ENCODE assay signal across 8 cellular contexts in the genomic region with DNA sequence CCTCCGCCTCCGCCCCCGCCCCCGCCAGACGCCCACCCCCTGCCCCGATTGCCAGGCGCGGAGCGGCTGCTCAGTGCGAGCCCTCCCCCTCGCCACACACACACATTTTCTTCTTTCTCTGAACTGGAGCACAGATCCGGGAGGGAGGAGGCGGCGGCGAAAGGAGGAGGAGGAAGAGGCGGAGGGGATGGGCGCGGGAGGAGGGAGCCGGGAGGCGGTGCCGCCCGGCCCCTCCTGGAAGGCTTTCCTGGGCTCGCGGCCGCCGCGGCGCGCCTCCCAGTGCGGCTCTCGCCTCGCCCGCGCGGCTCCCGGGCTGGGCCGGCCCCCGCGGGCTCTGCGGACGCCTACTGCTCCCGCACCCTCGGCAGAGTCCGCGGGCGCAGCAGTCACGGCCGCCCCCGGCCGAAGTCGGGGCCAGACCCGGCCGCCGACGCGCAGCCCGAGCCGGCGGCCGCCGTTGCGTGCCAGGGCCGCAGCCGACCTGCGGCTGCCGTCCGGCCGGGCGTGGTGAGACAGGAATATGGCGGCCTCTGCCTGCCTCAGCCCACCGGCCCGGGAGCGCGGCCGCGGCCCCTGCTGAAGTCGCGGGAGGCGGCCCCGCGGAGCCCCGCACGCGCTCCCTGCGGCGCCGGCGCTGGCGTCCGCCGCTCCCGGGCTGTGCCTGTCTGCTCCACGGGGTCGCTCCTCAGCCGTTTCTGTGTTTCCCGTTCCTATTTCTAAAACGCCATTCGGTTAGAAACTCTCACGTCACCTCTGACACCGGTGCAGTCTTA. TPM values are rescaled to one million over a fixed set of nuclear protein-coding genes. Genes with fewer than 3 reads are reported as not detected.
DNase-seq lines count a peak whose midpoint lies in the region; FAIRE-seq and TF ChIP-seq lines count a peak whose summit lies in the region.

No MANE protein-coding gene starts in this region.

- peak overlapping the region; percentile 94 for H3K27ac Mint-ChIP-seq in activated T-helper 1 cell treated with anti-CD3 and anti-CD28 coated beads, Interleukin-12 subunit alpha, Interleukin-12 subunit beta, Interleukin-2, Interleukin-4 antibody, amounts not matched to agents 30 ng/mL and 10 ng/mL and 1 ng/mL, durations not matched to agents 14 hours and 24 hours and 36 hours

- TF ChIP-seq POLR2A in Peyer's patch (IDR thresholded peaks at IDR 0.05) (peak; percentile 80 to 96), esophagus muscularis mucosa (IDR thresholded peaks at IDR 0.05; ENCODE audit: low read depth) (no peak)

- peaks cover 0 to 23% (median 0%) of the 10 kb centered on the region in 4 donors for H3K4me1 ChIP-seq in Peyer's patch
- peaks cover 11 to 54% (median 48%) of the 10 kb centered on the region in 4 donors for H3K4me1 ChIP-seq in esophagus muscularis mucosa
- H3K4me1 ChIP-seq in mucosa of rectum (ENCODE audit: control insufficient read depth in 2 of 2, insufficient read depth in 2 of 2, low read length in 2 of 2) = peaks cover 19 to 29% of the 10 kb centered on the region in 2 donors

- peak overlapping the region; percentile 89 to 93 for H3K9ac ChIP-seq in mucosa of rectum (ENCODE audit: low read depth in 1 of 2, low read length in 2 of 2)

- TF ChIP-seq CTCF in Peyer's patch (IDR thresholded peaks at IDR 0.05) (peak in 1 of 6 experiments; percentile 8), esophagus muscularis mucosa (IDR thresholded peaks at IDR 0.05) (no peak), D721Med (IDR thresholded peaks at IDR 0.05; ENCODE audit: insufficient read depth, missing control alignments) (no peak)

- H3K27me3 ChIP-seq in Peyer's patch = no peaks in the 10 kb centered on the region
- H3K27me3 ChIP-seq in esophagus muscularis mucosa = no peaks in the 10 kb centered on the region
- H3K27me3 ChIP-seq in mucosa of rectum (ENCODE audit: control insufficient read depth in 2 of 2, insufficient read depth in 2 of 2, low read length in 2 of 2) = no peaks in the 10 kb centered on the region

- intact Hi-C loops in activated T-helper 1 cell treated with anti-CD3 and anti-CD28 coated beads, Interleukin-12 subunit alpha, Interleukin-12 subunit beta, Interleukin-2, Interleukin-4 antibody, amounts not matched to agents 30 ng/mL and 10 ng/mL and 1 ng/mL, durations not matched to agents 14 hours and 24 hours and 36 hours (cut with micrococcal nuclease) = loop anchor here (1.0 to 10.0 kb wide), 11 partner anchors 87 to 1540 kb away; a partner anchor contains a TSS
- intact Hi-C loops in esophagus muscularis mucosa (cut with DNase I) = loop anchor here (5.0 kb wide), 1 partner anchor 280 kb away; no protein-coding TSS in a partner anchor

- peaks cover 2% of the 10 kb centered on the region for H3K36me3 Mint-ChIP-seq in activated T-helper 1 cell treated with anti-CD3 and anti-CD28 coated beads, Interleukin-12 subunit alpha, Interleukin-12 subunit beta, Interleukin-2, Interleukin-4 antibody, amounts not matched to agents 30 ng/mL and 10 ng/mL and 1 ng/mL, durations not matched to agents 14 hours and 24 hours and 36 hours (ENCODE audit: low read depth)

- H3K27ac ChIP-seq in Peyer's patch (peak overlapping the region; percentile 84 to 99 (median 90)), esophagus muscularis mucosa (replicated peaks in 1 of 4) (peak overlapping the region; percentile 89 to 98 (median 94)), mucosa of rectum (ENCODE audit: low read depth in 2 of 2, low read length in 2 of 2) (peak overlapping the region; percentile 94)

- H3K36me3 ChIP-seq in Peyer's patch = no peaks in the 10 kb centered on the region
- no peaks in the 10 kb centered on the region for H3K36me3 ChIP-seq in esophagus muscularis mucosa
- no peaks in the 10 kb centered on the region for H3K36me3 ChIP-seq in mucosa of rectum (ENCODE audit: control insufficient read depth in 2 of 2, insufficient read depth in 2 of 2, low read length in 2 of 2)

- no peak for FAIRE-seq in D721Med (lab: Jason Lieb, UNC)

- no peak for TF ChIP-seq EP300 in esophagus muscularis mucosa (IDR thresholded peaks at IDR 0.05)

- in situ Hi-C loops in KBM-7 (cut with MboI; ENCODE audit: low pct_unique_long_range_greater_than_20kb, low sequenced_read_pairs) = no loop called here

- H3K4me1 Mint-ChIP-seq in activated T-helper 1 cell treated with anti-CD3 and anti-CD28 coated beads, Interleukin-12 subunit alpha, Interleukin-12 subunit beta, Interleukin-2, Interleukin-4 antibody, amounts not matched to agents 30 ng/mL and 10 ng/mL and 1 ng/mL, durations not matched to agents 14 hours and 24 hours and 36 hours (ENCODE audit: low read depth) = peaks cover 65% of the 10 kb centered on the region

- no peaks in the 10 kb centered on the region for H3K27me3 Mint-ChIP-seq in activated T-helper 1 cell treated with anti-CD3 and anti-CD28 coated beads, Interleukin-12 subunit alpha, Interleukin-12 subunit beta, Interleukin-2, Interleukin-4 antibody, amounts not matched to agents 30 ng/mL and 10 ng/mL and 1 ng/mL, durations not matched to agents 14 hours and 24 hours and 36 hours (ENCODE audit: insufficient read depth)

- 0% methylated on average over 24 of the region's 100 CpGs for WGBS in esophagus muscularis mucosa

- H3K4me3 Mint-ChIP-seq in activated T-helper 1 cell treated with anti-CD3 and anti-CD28 coated beads, Interleukin-12 subunit alpha, Interleukin-12 subunit beta, Interleukin-2, Interleukin-4 antibody, amounts not matched to agents 30 ng/mL and 10 ng/mL and 1 ng/mL, durations not matched to agents 14 hours and 24 hours and 36 hours = peak overlapping the region; percentile 91

- DNase-seq in COLO829 (ENCODE audit: low spot score) (peak; percentile 77), KBM-7 (peak; percentile 96), Peyer's patch (peak; percentile 42 to 94 (median 91)), esophagus muscularis mucosa (ENCODE audit: extremely low spot score) (peak; percentile 96), D721Med (ENCODE audit: insufficient read length, low spot score) (no peak)
- DNase-seq in activated T-helper 1 cell treated with anti-CD3 and anti-CD28 coated beads, Interleukin-12 subunit alpha, Interleukin-12 subunit beta, Interleukin-2, Interleukin-4 antibody, amounts not matched to agents 30 ng/mL and 10 ng/mL and 1 ng/mL, durations not matched to agents 14 hours and 24 hours and 36 hours (ENCODE audit: low spot score) = peak; percentile 73
- DNase-seq in stimulated activated CD8-positive, alpha-beta memory T cell treated with anti-CD3 and anti-CD28 coated beads, Interleukin-4, amount 100 ng/mL, for 1 hour (ENCODE audit: low read depth in 2 of 2, low spot score in 1 of 2) = peak; percentile 24 to 54

- H3K9me3 ChIP-seq in Peyer's patch (no peaks in the 10 kb centered on the region), esophagus muscularis mucosa (no peaks in the 10 kb centered on the region), mucosa of rectum (ENCODE audit: control insufficient read depth in 2 of 2, low read length in 2 of 2) (no peaks in the 10 kb centered on the region)

- no peaks in the 10 kb centered on the region for H3K9me3 Mint-ChIP-seq in activated T-helper 1 cell treated with anti-CD3 and anti-CD28 coated beads, Interleukin-12 subunit alpha, Interleukin-12 subunit beta, Interleukin-2, Interleukin-4 antibody, amounts not matched to agents 30 ng/mL and 10 ng/mL and 1 ng/mL, durations not matched to agents 14 hours and 24 hours and 36 hours

- H3K4me3 ChIP-seq in Peyer's patch (peak overlapping the region; percentile 57 to 95 (median 73)), esophagus muscularis mucosa (peak overlapping the region; percentile 79 to 90 (median 86)), mucosa of rectum (ENCODE audit: low read length in 2 of 2) (peak overlapping the region; percentile 83 to 90)

RNA-seq across cellular contexts. Expression of a gene that starts 0.4 kb away (rescaled TPM):
- total RNA-seq in Peyer's patch = 10 to 100 TPM; 28.7 to 45.4 (median 33.5) TPM
- 26.8 and 27.0 TPM in 2 replicates for total RNA-seq in activated T-helper 1 cell treated with anti-CD3 and anti-CD28 coated beads, Interleukin-12 subunit alpha, Interleukin-12 subunit beta, Interleukin-2, Interleukin-4 antibody, amounts not matched to agents 30 ng/mL and 10 ng/mL and 1 ng/mL, durations not matched to agents 14 hours and 24 hours and 36 hours
- total RNA-seq in esophagus muscularis mucosa = 10 to 100 TPM; 64.0 to 80.4 (median 69.2) TPM
